ENCODE assay signal across 8 cellular contexts in the genomic region with DNA sequence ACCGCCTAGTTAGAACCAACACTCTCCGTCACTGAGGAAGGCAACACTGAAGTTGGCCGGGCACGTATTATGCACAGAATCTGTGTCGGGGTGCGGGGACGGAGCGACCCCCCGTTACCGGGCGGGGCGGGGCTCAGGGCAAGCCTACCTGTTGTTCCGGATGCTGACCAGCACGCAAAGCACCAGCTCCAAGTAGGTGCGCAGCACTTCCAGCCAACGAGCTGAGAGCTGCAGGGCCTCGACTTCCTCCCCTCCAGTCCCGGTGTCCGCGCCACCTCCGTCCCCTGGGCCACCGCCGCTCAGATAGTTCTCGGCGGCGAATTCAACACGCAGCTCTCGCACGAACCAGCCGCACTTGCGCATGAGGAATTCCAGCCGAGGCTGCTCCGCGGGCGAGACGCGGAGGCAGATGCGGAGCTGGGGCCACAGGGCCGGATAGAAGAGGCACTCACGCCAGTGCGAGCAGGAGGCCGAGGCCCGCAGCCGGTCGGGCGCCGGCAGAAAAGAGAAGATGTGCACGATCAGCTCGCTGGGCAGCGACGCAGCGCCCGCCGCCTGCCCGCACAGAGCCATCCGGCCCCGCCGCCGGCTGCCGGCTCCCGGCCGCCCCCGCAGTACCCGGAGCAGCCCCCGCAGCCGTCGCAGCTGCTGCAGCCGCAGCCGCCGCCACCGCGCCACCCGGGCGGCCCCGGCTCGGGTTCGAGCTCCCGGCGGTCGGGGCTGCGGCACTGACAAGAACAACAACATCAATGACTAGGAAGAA.
DNase-seq lines count a peak whose midpoint lies in the region; ATAC-seq and TF ChIP-seq lines count a peak whose summit lies in the region.

No MANE protein-coding gene starts in this region.

- H3K9ac ChIP-seq in SU-DHL-6 (ENCODE audit: low read length) = peak overlapping the region; percentile 79

- no peaks in the 10 kb centered on the region for H3K36me3 ChIP-seq in SU-DHL-6 (ENCODE audit: low read length)

- peaks cover 50% of the 10 kb centered on the region for H3K79me2 ChIP-seq in SU-DHL-6 (ENCODE audit: insufficient read depth, low read length)

- H3K9me2 ChIP-seq in SU-DHL-6 (replicated peaks; ENCODE audit: insufficient read depth, low read length) = no peaks in the 10 kb centered on the region

- peaks cover 13% of the 10 kb centered on the region; the same call in 1 of the 2 replicates for H4K20me1 ChIP-seq in SU-DHL-6 (ENCODE audit: low read depth, low read length)

- no peaks in the 10 kb centered on the region for H3K27me3 ChIP-seq in SU-DHL-6 (ENCODE audit: low read length)

- peak overlapping the region; percentile 91 for H3K4me2 ChIP-seq in SU-DHL-6 (ENCODE audit: low read depth, low read length, poor library complexity, severe bottlenecking)

- H3K27ac ChIP-seq in SU-DHL-6 (ENCODE audit: low read depth, low read length) = peak overlapping the region; percentile 95
- H3K27ac ChIP-seq in skin epidermis = peak overlapping the region; percentile 95 to 100 (median 100)

- ATAC-seq in GM19035 (IDR thresholded peaks at IDR 0.05; ENCODE audit: unreplicated experiment) (peak; percentile 25), HG03342 (IDR thresholded peaks at IDR 0.05; ENCODE audit: unreplicated experiment) (peak; percentile 14)

- H3K9me3 ChIP-seq in SU-DHL-6 (ENCODE audit: insufficient read depth, low read length) = no peaks in the 10 kb centered on the region

- peak overlapping the region; percentile 97 for H2AFZ ChIP-seq in SU-DHL-6 (ENCODE audit: low read depth, low read length, severe bottlenecking)

- peak overlapping the region; percentile 98 for H3K4me3 ChIP-seq in SU-DHL-6 (ENCODE audit: insufficient read depth, low read length, poor library complexity, severe bottlenecking)
- H3K4me3 ChIP-seq in astrocyte of the cerebellum (ENCODE audit: low read depth, low read length) = peak overlapping the region; percentile 83
- H3K4me3 ChIP-seq in iPS-11a (ENCODE audit: low read depth, low read length) = peak overlapping the region; percentile 92
- peak overlapping the region; percentile 83 to 98 (median 93) for H3K4me3 ChIP-seq in skin epidermis

- DNase-seq in CD1c-positive myeloid dendritic cell (ENCODE audit: extremely low spot score) (peak; percentile 54), astrocyte of the cerebellum (ENCODE audit: low read depth) (no peak), NCI-H187 treated with DMSO at 0.1 percent for 48 hours (lab: John Stamatoyannopoulos, UW) (no peak)

- in situ Hi-C loops in astrocyte of the cerebellum (cut with HindIII; ENCODE audit: low sequenced_read_pairs) = no loop called here

- no peak for TF ChIP-seq CTCF in SU-DHL-6 (IDR thresholded peaks at IDR 0.05; ENCODE audit: insufficient read depth, low read length, poor library complexity, severe bottlenecking)
- no peak for TF ChIP-seq CTCF in astrocyte of the cerebellum (IDR thresholded peaks at IDR 0.05; ENCODE audit: low read depth, low read length, missing control alignments)

- peaks cover 14% of the 10 kb centered on the region; the same call in 1 of the 2 replicates for H3F3A ChIP-seq in SU-DHL-6 (ENCODE audit: insufficient read depth)
